24 cellular contexts compared by ENCODE assay signal in genomic region chr1:165639821-165640623, GRCh38. TPM values are rescaled to one million over a fixed set of nuclear protein-coding genes. Genes with fewer than 3 reads are reported as not detected.
DNase-seq lines count a peak whose midpoint lies in the region; ATAC-seq, FAIRE-seq and TF ChIP-seq lines count a peak whose summit lies in the region.
"Had no signal": no experiment of that assay in that cellular context is flagged by ENCODE, and none has a peak within 500 bp of the region (broad histone marks: within the 10 kb centered on the region; RNA-seq: fewer than 3 reads in every experiment).

No MANE protein-coding gene starts in this region.

- no peak for FAIRE-seq in K562 (lab: Jason Lieb, UNC)
- FAIRE-seq: keratinocyte had no signal

- no peak overlapping the region for H3K27ac ChIP-seq in K562 (ENCODE audit: extremely low read depth, low read depth, low read length)
- H3K27ac ChIP-seq: esophagus squamous epithelium, hepatocyte, HL-60, prostate gland, SJCRH30 had no signal

- ATAC-seq in GM18511 (IDR thresholded peaks at IDR 0.05; ENCODE audit: unreplicated experiment), result peak; percentile 33
- ATAC-seq in HG03095 (IDR thresholded peaks at IDR 0.05; ENCODE audit: unreplicated experiment), result peak; percentile 39
- ATAC-seq in K562, result peak; percentile 21; the same call in 1 of the 3 replicates
- ATAC-seq: HCT116 had no signal

- TF ChIP-seq RAD21 in K562 (CRISPR knock-in tag; conservative IDR thresholded peaks at IDR 0.05 in 1 of 2, IDR thresholded peaks at IDR 0.05 in 1 of 2), result no peak

- H3K4me1 ChIP-seq in K562 (replicated peaks in 1 of 2; ENCODE audit: control insufficient read depth in 2 of 2, insufficient read depth in 2 of 2, low read length in 2 of 2), result 0 out of 5 replicates have a peak, but pooled peaks cover 0 to under 1% of the 10 kb centered on the region in 2 experiments
- H3K4me1 ChIP-seq: SJCRH30 had no signal

- H3K4me3 ChIP-seq in K562, result no peak overlapping the region
- H3K4me3 ChIP-seq: adrenal gland, esophagus squamous epithelium, hepatocyte, prostate gland, SJCRH30, smooth muscle cell, tibial nerve had no signal

- no peak for TF ChIP-seq CTCF in K562 (IDR thresholded peaks at IDR 0.05 in 2 of 3, conservative IDR thresholded peaks at IDR 0.05 in 1 of 3; ENCODE audit: insufficient read depth in 2 of 3, low read depth in 1 of 3, low read length in 3 of 3)

- no peak overlapping the region for H2AFZ ChIP-seq in K562 (ENCODE audit: low read depth, low read length)
- H2AFZ ChIP-seq: hepatocyte had no signal

- no peaks in the 10 kb centered on the region for H3K9me3 ChIP-seq in K562 (replicated peaks; ENCODE audit: control insufficient read depth, insufficient read depth, low read depth, low read length)
- H3K9me3 ChIP-seq: adrenal gland, Caco-2, esophagus squamous epithelium, prostate gland, SJCRH30, tibial nerve had no signal

- DNase-seq in EL, result peak; percentile 9
- no peak for DNase-seq in K562 (ENCODE audit: extremely low read depth in 1 of 4, low spot score in 3 of 4)
- DNase-seq in cortex of kidney (lab: John Stamatoyannopoulos, UW), result no peak
- no peak for DNase-seq in ACHN
- no peak for DNase-seq in medulla oblongata (ENCODE audit: extremely low spot score)
- DNase-seq in NK-92 treated with Interleukin-12 subunit alpha and Interleukin-12 subunit beta, amount 100 ng/mL, for 24 hours (lab: John Stamatoyannopoulos, UW), result no peak
- DNase-seq: activated CD4-positive, CD25-positive, alpha-beta regulatory T cell; adrenal gland; Caco-2; esophagus squamous epithelium; KBM-7; NCI-H1092; NCI-H524 treated with DMSO at 0.1 percent for 48 hours; nephron progenitor cell; SJCRH30 had no signal

- H3K4me2 ChIP-seq in K562 (ENCODE audit: insufficient read depth, low read length), result no peak overlapping the region
- H3K4me2 ChIP-seq: hepatocyte, smooth muscle cell had no signal

- no peaks in the 10 kb centered on the region; the same call in 2 of the 3 replicates for H3K79me2 ChIP-seq in K562 (ENCODE audit: control insufficient read depth, insufficient read depth, low read length)

- CTCF ChIA-PET in K562 (lab: Yijun Ruan, JAX; ENCODE audit: low intra/inter-chr PET ratio), result no interaction called here

- no peaks in the 10 kb centered on the region for H4K20me1 ChIP-seq in K562 (replicated peaks; ENCODE audit: control insufficient read depth, insufficient read depth, low read length)

- in situ Hi-C loops in K562 (cut with MboI), result no loop called here
- in situ Hi-C loops in ACHN (cut with HindIII; ENCODE audit: low pct_ligation_motif_present, low pct_unique_long_range_greater_than_20kb, low sequenced_read_pairs), result no loop called here

- H3K9ac ChIP-seq in K562 (ENCODE audit: insufficient read depth in 1 of 2, low read depth in 2 of 2, low read length in 2 of 2), result no peak overlapping the region

- H3K9me1 ChIP-seq in K562 (ENCODE audit: control insufficient read depth, insufficient read depth, low read length), result no peaks in the 10 kb centered on the region

- TF ChIP-seq POLR2A in K562 (conservative IDR thresholded peaks at IDR 0.05), result no peak

- H3K27me3 ChIP-seq in K562 (ENCODE audit: control insufficient read depth in 2 of 2, insufficient read depth in 2 of 2, low read length in 2 of 2), result no peaks in the 10 kb centered on the region
- H3K27me3 ChIP-seq: adrenal gland, esophagus squamous epithelium, hepatocyte, SJCRH30, tibial nerve had no signal

- BruUV-seq in K562 (replicated peaks; lab: Mats Ljungman, UMichigan), result no TSS peak

- intact Hi-C loops in K562 (cut with micrococcal nuclease), result no loop called here

- H3K36me3 ChIP-seq in K562 (ENCODE audit: control insufficient read depth, insufficient read depth, low read length), result peaks cover 2% of the 10 kb centered on the region; the same call in 1 of the 3 replicates
- H3K36me3 ChIP-seq: adrenal gland, prostate gland, SJCRH30, tibial nerve had no signal

- 74% methylated on average over 1 of the region's 1 CpG for WGBS in K562 (ENCODE audit: insufficient coverage, low coverage, missing lambda C conversion rate)

- no peak for TF ChIP-seq EP300 in K562 (IDR thresholded peaks at IDR 0.05; ENCODE audit: low read length)

- POLR2A ChIA-PET in K562 (lab: Yijun Ruan, JAX), result interaction anchor here (1.0 kb wide), 1 partner anchor 14 kb away, joined by 3 read pairs; no protein-coding TSS in a partner anchor

TF ChIP-seq in K562, 482 proteins besides CTCF, POLR2A, EP300 and RAD21:
- TF ChIP-seq, protein P1, sequence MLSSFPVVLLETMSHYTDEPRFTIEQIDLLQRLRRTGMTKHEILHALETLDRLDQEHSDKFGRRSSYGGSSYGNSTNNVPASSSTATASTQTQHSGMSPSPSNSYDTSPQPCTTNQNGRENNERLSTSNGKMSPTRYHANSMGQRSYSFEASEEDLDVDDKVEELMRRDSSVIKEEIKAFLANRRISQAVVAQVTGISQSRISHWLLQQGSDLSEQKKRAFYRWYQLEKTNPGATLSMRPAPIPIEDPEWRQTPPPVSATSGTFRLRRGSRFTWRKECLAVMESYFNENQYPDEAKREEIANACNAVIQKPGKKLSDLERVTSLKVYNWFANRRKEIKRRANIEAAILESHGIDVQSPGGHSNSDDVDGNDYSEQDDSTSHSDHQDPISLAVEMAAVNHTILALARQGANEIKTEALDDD (IDR thresholded peaks at IDR 0.05), result 0 out of 2 replicates have a peak, but pooled peaks have one; percentile 15
- TF ChIP-seq, protein P2, sequence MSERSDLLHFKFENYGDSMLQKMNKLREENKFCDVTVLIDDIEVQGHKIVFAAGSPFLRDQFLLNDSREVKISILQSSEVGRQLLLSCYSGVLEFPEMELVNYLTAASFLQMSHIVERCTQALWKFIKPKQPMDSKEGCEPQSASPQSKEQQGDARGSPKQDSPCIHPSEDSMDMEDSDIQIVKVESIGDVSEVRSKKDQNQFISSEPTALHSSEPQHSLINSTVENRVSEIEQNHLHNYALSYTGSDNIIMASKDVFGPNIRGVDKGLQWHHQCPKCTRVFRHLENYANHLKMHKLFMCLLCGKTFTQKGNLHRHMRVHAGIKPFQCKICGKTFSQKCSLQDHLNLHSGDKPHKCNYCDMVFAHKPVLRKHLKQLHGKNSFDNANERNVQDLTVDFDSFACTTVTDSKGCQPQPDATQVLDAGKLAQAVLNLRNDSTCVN (CRISPR knock-in tag; IDR thresholded peaks at IDR 0.05), result no peak
- TF ChIP-seq SIN3B (IDR thresholded peaks at IDR 0.05; ENCODE audit: low read depth), result no peak
- peak; percentile 61 for TF ChIP-seq TBP (optimal IDR thresholded peaks at IDR 0.05; ENCODE audit: low read depth, low read length)
- peak; percentile 38; the same call in 1 of the 2 replicates for TF ChIP-seq POLR2AphosphoS5 (IDR thresholded peaks at IDR 0.05; ENCODE audit: control insufficient read depth, insufficient read depth, low read depth, low read length)
- TF ChIP-seq ARID2 (IDR thresholded peaks at IDR 0.05), result no peak

RNA-seq across cellular contexts. Expression of gene MGST3, which starts 9.0 kb away (rescaled TPM):
- total RNA-seq in K562 (2011; cell fraction: chromatin; rRNA removed; ENCODE audit: low replicate concordance), result 35.8 and 55.6 TPM in 2 replicates
- total RNA-seq in K562 (2011; cell fraction: nucleolus; rRNA removed), result 29.2 and 42.6 TPM in 2 replicates
- 66.3 and 86.9 TPM in 2 replicates for total RNA-seq in K562 (2011; cell fraction: nucleoplasm; rRNA removed)
- 69.9 and 70.7 TPM in 2 replicates for total RNA-seq in K562 (2014; rRNA removed)
- total RNA-seq in K562 (2014; rRNA removed; fragmentation: Illumina TruSeq; extraction: Trizol), result 92.8 and 95.1 TPM in 2 replicates
- 99.5 and 105 TPM in 2 replicates for total RNA-seq in K562 (2015; rRNA removed; fragmentation: Illumina TruSeq; extraction: Trizol)
- total RNA-seq in K562 (2021), result 77.0 and 82.0 TPM in 2 replicates
- 109 and 112 TPM in 2 replicates for polyA plus RNA-seq in K562 (2011; rRNA removed)
- 137 and 139 TPM in 2 replicates for polyA plus RNA-seq in K562 (2011; cell fraction: cytosol; rRNA removed)
- 105 and 159 TPM in 2 replicates for polyA plus RNA-seq in K562 (2011; cell fraction: nucleus; rRNA removed)
- polyA plus RNA-seq in K562 (2012), result 151 and 161 TPM in 2 replicates
- 82.0 and 98.7 TPM in 2 replicates for polyA plus RNA-seq in K562 (2014; fragmentation: Illumina TruSeq; extraction: Trizol)
- polyA plus RNA-seq in K562 (2014; fragmentation: Nextera tagmentation; extraction: Ambion mirVana), result 100 to 1,000 TPM; 255 to 287 TPM
- polyA plus RNA-seq in K562 (2014; rRNA removed), result 121 and 157 TPM in 2 replicates
- polyA minus RNA-seq in K562 (2011; rRNA and poly(A)+ RNA removed), result 30.3 and 34.9 TPM in 2 replicates
- polyA minus RNA-seq in K562 (2011; cell fraction: cytosol; rRNA and poly(A)+ RNA removed), result 20.8 and 22.8 TPM in 2 replicates
- 12.7 and 27.3 TPM in 2 replicates for polyA minus RNA-seq in K562 (2011; cell fraction: nucleus; rRNA and poly(A)+ RNA removed)

RNA-seq across cellular contexts. Expression of gene ALDH9A1, which starts 58.3 kb away (rescaled TPM):
- 27.7 and 31.2 TPM in 2 replicates for total RNA-seq in K562 (2011; cell fraction: chromatin; rRNA removed; ENCODE audit: low replicate concordance)
- 19.8 and 22.0 TPM in 2 replicates for total RNA-seq in K562 (2011; cell fraction: nucleolus; rRNA removed)
- total RNA-seq in K562 (2011; cell fraction: nucleoplasm; rRNA removed), result 25.7 and 26.5 TPM in 2 replicates
- total RNA-seq in K562 (2014; rRNA removed) (29.7 and 46.4 TPM in 2 replicates), K562 (2014; rRNA removed; fragmentation: Illumina TruSeq; extraction: Trizol) (38.6 and 43.3 TPM in 2 replicates), K562 (2015; rRNA removed; fragmentation: Illumina TruSeq; extraction: Trizol) (38.1 and 39.2 TPM in 2 replicates), K562 (2021) (36.7 and 40.5 TPM in 2 replicates)
- polyA plus RNA-seq in K562 (2011; rRNA removed) (42.6 and 54.3 TPM in 2 replicates), K562 (2014; fragmentation: Illumina TruSeq; extraction: Trizol) (40.5 and 42.6 TPM in 2 replicates), K562 (2014; fragmentation: Nextera tagmentation; extraction: Ambion mirVana) (10 to 100 TPM; 26.5 to 35.0 TPM), K562 (2014; rRNA removed) (31.0 and 32.7 TPM in 2 replicates)
- polyA plus RNA-seq in K562 (2011; cell fraction: cytosol; rRNA removed), result 13.1 and 32.4 TPM in 2 replicates
- 13.0 and 23.1 TPM in 2 replicates for polyA plus RNA-seq in K562 (2011; cell fraction: nucleus; rRNA removed)
- 33.3 and 39.6 TPM in 2 replicates for polyA plus RNA-seq in K562 (2012)
- polyA minus RNA-seq in K562 (2011; rRNA and poly(A)+ RNA removed), result 79.3 and 92.3 TPM in 2 replicates
- 16.5 and 25.2 TPM in 2 replicates for polyA minus RNA-seq in K562 (2011; cell fraction: cytosol; rRNA and poly(A)+ RNA removed)
- 17.4 and 25.5 TPM in 2 replicates for polyA minus RNA-seq in K562 (2011; cell fraction: nucleus; rRNA and poly(A)+ RNA removed)
